ENCODE assay signal across 22 cellular contexts in genomic region chr2:178285287-178285615, GRCh38.
"Had no signal": no experiment of that assay in that cellular context is flagged by ENCODE, and none has a peak within 500 bp of the region (broad histone marks: within the 10 kb centered on the region; RNA-seq: fewer than 3 reads in every experiment).

No MANE protein-coding gene starts in this region.

- H3K4me3 ChIP-seq: colonic mucosa, coronary artery, dorsolateral prefrontal cortex, esophagus muscularis mucosa, esophagus squamous epithelium, gastroesophageal sphincter, heart left ventricle, heart right ventricle had no signal

- H3K27ac ChIP-seq: colonic mucosa, coronary artery, dorsolateral prefrontal cortex, epithelial cell of prostate, esophagus muscularis mucosa, esophagus squamous epithelium, foreskin keratinocyte, gastroesophageal sphincter, heart left ventricle, heart right ventricle had no signal

- H3K36me3 ChIP-seq: colonic mucosa, esophagus muscularis mucosa, esophagus squamous epithelium, gastroesophageal sphincter, heart left ventricle, heart right ventricle had no signal

- DNase-seq: colonic mucosa; cortex of kidney; dermis blood vessel endothelial cell; dorsolateral prefrontal cortex; effector CD4-positive, alpha-beta T cell; effector CD8-positive, alpha-beta T cell; effector memory CD4-positive, alpha-beta T cell; effector memory CD8-positive, alpha-beta T cell; endodermal cell; esophagus squamous epithelium; foreskin fibroblast; foreskin keratinocyte; foreskin melanocyte; glutamatergic neuron; head of caudate nucleus; heart left ventricle; heart right ventricle had no signal

- H3K9me3 ChIP-seq: colonic mucosa, esophagus muscularis mucosa, esophagus squamous epithelium, gastroesophageal sphincter, heart left ventricle, heart right ventricle had no signal

- ATAC-seq: effector memory CD8-positive, alpha-beta T cell; esophagus mucosa; foreskin keratinocyte; gastroesophageal sphincter; heart left ventricle; heart right ventricle had no signal

- H3K27me3 ChIP-seq: colonic mucosa, dorsolateral prefrontal cortex, esophagus muscularis mucosa, esophagus squamous epithelium, foreskin keratinocyte, gastroesophageal sphincter, heart left ventricle, heart right ventricle had no signal

- H3K4me1 ChIP-seq: colonic mucosa, foreskin keratinocyte, gastroesophageal sphincter had no signal
